Comparison of ENCODE assay signal across 2 cellular contexts in genomic region chr16:67518676-67519075, GRCh38.
A peak's percentile ranks its signal among the peaks of the same experiment; 100 is the strongest.
TF ChIP-seq lines count a peak whose summit lies in the region.

No MANE protein-coding gene starts in this region.

TF ChIP-seq in GM12891, 5 proteins besides CTCF, POLR2A, EP300 and RAD21:
- TF ChIP-seq POU2F2 (IDR thresholded peaks at IDR 0.05; ENCODE audit: low read depth, low read length) (no peak), SPI1 (IDR thresholded peaks at IDR 0.05; ENCODE audit: low read depth, low read length) (no peak), POLR2AphosphoS5 (IDR thresholded peaks at IDR 0.05; ENCODE audit: low read depth, low read length) (no peak), TAF1 (IDR thresholded peaks at IDR 0.05; ENCODE audit: low read depth, low read length) (no peak), PAX5 (IDR thresholded peaks at IDR 0.05; ENCODE audit: insufficient read depth, low read length, severe bottlenecking) (no peak)

TF ChIP-seq in GM12878, 131 proteins besides CTCF, POLR2A, EP300 and RAD21:
- no peak for TF ChIP-seq MEF2B (IDR thresholded peaks at IDR 0.05; ENCODE audit: partially characterized antibody, poor library complexity, severe bottlenecking)
- no peak for TF ChIP-seq HSF1 (IDR thresholded peaks at IDR 0.05; ENCODE audit: low read depth, low read length)
- no peak for TF ChIP-seq BCLAF1 (IDR thresholded peaks at IDR 0.05)
- 0 out of 2 replicates have a peak, but pooled peaks have one; percentile 16 for TF ChIP-seq RUNX3 (IDR thresholded peaks at IDR 0.05; ENCODE audit: low read length)
